ENCODE assay signal across 12 cellular contexts in the genomic region with DNA sequence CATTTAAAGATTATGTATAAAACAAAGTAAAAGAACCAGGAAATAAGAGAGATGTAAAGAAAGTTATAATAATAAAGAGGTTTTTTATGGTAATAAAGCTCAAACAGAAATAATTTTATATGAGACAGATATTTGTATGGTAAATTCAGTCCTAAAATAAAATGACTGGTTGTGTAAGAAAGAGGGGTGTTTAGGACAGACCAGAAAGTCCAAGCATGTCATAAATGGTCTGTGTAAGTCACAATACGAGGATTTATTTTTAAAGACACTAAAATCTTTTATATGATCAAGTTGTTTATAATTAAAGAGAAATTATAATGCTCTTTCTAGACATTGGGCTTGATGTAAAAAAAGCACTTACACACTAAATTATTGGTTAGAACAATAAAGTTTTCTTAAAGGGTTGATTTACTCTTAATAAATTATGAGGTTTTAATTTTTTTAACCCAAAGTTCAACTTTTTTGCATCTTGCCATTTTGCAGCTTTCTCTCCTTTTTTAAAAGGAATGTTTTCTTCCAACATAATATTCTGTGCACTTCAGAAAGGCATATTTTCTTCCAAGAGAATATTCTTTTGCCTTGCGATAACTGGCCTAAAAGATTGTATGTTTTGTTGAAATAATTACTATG.
"Had no signal": no experiment of that assay in that cellular context is flagged by ENCODE, and none has a peak within 500 bp of the region (broad histone marks: within the 10 kb centered on the region; RNA-seq: fewer than 3 reads in every experiment).

No MANE protein-coding gene starts in this region.

- H3K36me3 ChIP-seq: adrenal gland, left lung, tibial artery had no signal

- H3K4me3 ChIP-seq: adrenal gland, dorsolateral prefrontal cortex, left lung, tibial artery had no signal

- H3K27me3 ChIP-seq: left lung, tibial artery had no signal

- DNase-seq: activated CD4-positive, alpha-beta memory T cell treated with anti-CD3 and anti-CD28 coated beads for 36 hours; activated CD4-positive, alpha-beta T cell treated with anti-CD3 and anti-CD28 coated beads for 36 hours; activated gamma-delta T cell treated with Interleukin-2 at 50 U/mL for 16 hours; activated T-cell treated with anti-CD3 and anti-CD28 coated beads for 4 hours; adrenal gland; dorsolateral prefrontal cortex; hypothalamus; left lung; retina; stimulated activated naive CD4-positive, alpha-beta T cell treated with Interleukin-2 at 50 U/mL for 16 hours; tibial artery had no signal

- H3K4me1 ChIP-seq: adrenal gland, left lung, tibial artery had no signal

- FAIRE-seq: urothelium cell line had no signal

- H3K27ac ChIP-seq: adrenal gland, dorsolateral prefrontal cortex, left lung, tibial artery had no signal
